In the genomic region with DNA sequence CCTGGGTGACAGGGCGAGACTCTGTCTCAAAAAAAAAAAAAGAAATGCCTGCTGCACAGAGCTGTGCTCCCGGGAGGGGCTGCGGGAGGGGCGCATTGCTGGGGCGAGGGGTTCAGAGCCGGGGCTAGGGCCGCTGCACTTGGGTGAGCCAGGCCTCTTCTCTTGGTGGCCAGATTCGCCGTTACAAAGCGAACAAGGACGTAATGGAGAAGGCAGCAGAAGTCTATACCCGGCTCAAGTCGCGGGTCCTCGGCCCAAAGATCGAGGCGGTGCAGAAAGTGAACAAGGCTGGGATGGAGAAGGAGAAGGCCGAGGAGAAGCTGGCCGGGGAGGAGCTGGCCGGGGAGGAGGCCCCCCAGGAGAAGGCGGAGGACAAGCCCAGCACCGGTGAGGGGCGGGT, we compare ENCODE assay signal across 24 cellular contexts. TPM values are rescaled to one million over a fixed set of nuclear protein-coding genes. Genes with fewer than 3 reads are reported as not detected.
"Had no signal": no experiment of that assay in that cellular context is flagged by ENCODE, and none has a peak within 500 bp of the region (broad histone marks: within the 10 kb centered on the region; RNA-seq: fewer than 3 reads in every experiment).

No MANE protein-coding gene starts in this region.

- H3K4me3 ChIP-seq: colonic mucosa, esophagus squamous epithelium, gastrocnemius medialis, heart right ventricle, left lung, lower lobe of right lung, mucosa of descending colon had no signal

- H3K4me1 ChIP-seq: colonic mucosa, esophagus squamous epithelium, gastrocnemius medialis, heart right ventricle, left lung, lower lobe of right lung had no signal

- DNase-seq: colonic mucosa; cortex of kidney; effector CD8-positive, alpha-beta T cell; effector memory CD8-positive, alpha-beta T cell; endodermal cell; erythroblast; esophagus squamous epithelium; foreskin fibroblast; foreskin melanocyte; gastrocnemius medialis; glutamatergic neuron; head of caudate nucleus; heart right ventricle; hippocampal formation; left cardiac atrium; left ventricle myocardium superior; lower lobe of right lung; mesenchymal stem cell; mucosa of descending colon had no signal

- ATAC-seq: effector memory CD8-positive, alpha-beta T cell; esophagus mucosa; gastrocnemius medialis; left cardiac atrium; left lung; left ventricle myocardium superior; lower lobe of right lung; mucosa of descending colon had no signal

- H3K27me3 ChIP-seq: colonic mucosa, esophagus squamous epithelium, gastrocnemius medialis, heart right ventricle, left lung had no signal

- H3K27ac ChIP-seq: colonic mucosa, epithelial cell of prostate, esophagus squamous epithelium, gastrocnemius medialis, heart right ventricle, left lung, lower lobe of right lung had no signal

- H3K9me3 ChIP-seq: colonic mucosa, esophagus squamous epithelium, gastrocnemius medialis, heart right ventricle, left lung, lower lobe of right lung, mucosa of descending colon had no signal

RNA-seq across cellular contexts. Expression of a gene that starts 35.7 kb away (rescaled TPM):
- total RNA-seq: kidney epithelial cell, myocyte had no signal
